In the genomic region with DNA sequence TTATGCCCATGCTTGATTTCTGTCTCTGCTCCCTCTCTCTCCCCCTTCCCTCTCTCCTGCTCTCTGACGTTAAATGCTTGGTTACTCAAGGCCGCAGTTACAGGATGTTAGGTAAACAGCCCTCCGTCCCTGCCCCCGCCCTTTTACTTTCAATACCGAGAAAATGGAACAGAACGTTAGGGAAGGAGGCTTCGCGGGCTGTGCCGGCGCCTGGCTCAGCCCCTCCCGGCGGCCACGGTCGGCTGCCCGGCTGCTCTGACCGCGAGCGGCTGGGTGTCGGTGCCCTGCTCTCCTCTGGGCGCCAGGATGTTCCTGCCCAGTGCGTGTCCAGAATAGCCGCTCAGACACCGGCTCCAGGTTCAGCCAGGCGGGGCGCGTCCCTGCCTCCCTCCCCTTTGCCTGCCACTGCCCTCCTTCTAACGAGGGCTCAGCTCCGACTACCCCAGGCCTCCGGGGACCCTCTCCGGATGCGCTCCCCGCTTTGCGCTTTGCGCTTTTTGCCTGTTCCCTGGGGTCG, we compare ENCODE assay signal across 8 cellular contexts.
DNase-seq lines count a peak whose midpoint lies in the region; ATAC-seq and TF ChIP-seq lines count a peak whose summit lies in the region.

No MANE protein-coding gene starts in this region.

- no peak for TF ChIP-seq RAD21 in HCT116 (IDR thresholded peaks at IDR 0.05; ENCODE audit: low read depth)

- no peaks in the 10 kb centered on the region for H3K9me3 ChIP-seq in HCT116 (ENCODE audit: control insufficient read depth in 1 of 2, insufficient read depth in 1 of 2, low read depth in 1 of 2, low read length in 2 of 2)
- H3K9me3 ChIP-seq in testis = no peaks in the 10 kb centered on the region

- H3K4me3 ChIP-seq in HCT116 (replicated peaks in 1 of 2; ENCODE audit: low read depth in 1 of 2, low read length in 2 of 2) (no peak overlapping the region), astrocyte of the cerebellum (ENCODE audit: low read depth, low read length) (peak overlapping the region; percentile 34), testis (peak overlapping the region in 1 of 2 donors; percentile 24)

- H3K4me1 Mint-ChIP-seq in activated CD4-positive, alpha-beta T cell treated with anti-CD3 and anti-CD28 coated beads, Interleukin-2, amount 10 ng/mL, durations not matched to agents 24 days and 14 days = peaks cover 3% of the 10 kb centered on the region

- H3K4me1 ChIP-seq in HCT116 (ENCODE audit: control insufficient read depth in 1 of 2, insufficient read depth in 2 of 2, low read length in 2 of 2) (no peaks in the 10 kb centered on the region), testis (peaks cover 3% of the 10 kb centered on the region)

- no peaks in the 10 kb centered on the region for H3K36me3 Mint-ChIP-seq in activated CD4-positive, alpha-beta T cell treated with anti-CD3 and anti-CD28 coated beads, Interleukin-2, amount 10 ng/mL, durations not matched to agents 24 days and 14 days (ENCODE audit: low read depth)

- peak overlapping the region; percentile 54 for H3K27ac Mint-ChIP-seq in activated CD4-positive, alpha-beta T cell treated with anti-CD3 and anti-CD28 coated beads, Interleukin-2, amount 10 ng/mL, durations not matched to agents 24 days and 14 days

- peaks cover 11% of the 10 kb centered on the region for H3K27me3 Mint-ChIP-seq in activated CD4-positive, alpha-beta T cell treated with anti-CD3 and anti-CD28 coated beads, Interleukin-2, amount 10 ng/mL, durations not matched to agents 24 days and 14 days

- DNase-seq in activated CD4-positive, alpha-beta T cell treated with anti-CD3 and anti-CD28 coated beads, Interleukin-2, amount 10 ng/mL, durations not matched to agents 24 days and 14 days = peak; percentile 89
- no peak for DNase-seq in activated CD4-positive, alpha-beta T cell treated with anti-CD3 and anti-CD28 coated beads for 1 hour
- no peak for DNase-seq in HCT116 (ENCODE audit: low read depth, low spot score)
- peak; percentile 34 to 45 for DNase-seq in NCI-H187 (lab: John Stamatoyannopoulos, UW)
- DNase-seq in astrocyte of the cerebellum (ENCODE audit: low read depth) = no peak
- DNase-seq in islet precursor cell = peak; percentile 66
- peak; percentile 22 for DNase-seq in testis
- no peak for DNase-seq in inferior parietal cortex (ENCODE audit: extremely low spot score)

- no peaks in the 10 kb centered on the region for H4K20me1 ChIP-seq in HCT116 (ENCODE audit: insufficient read depth)

- H3K36me3 ChIP-seq in HCT116 (ENCODE audit: control insufficient read depth in 1 of 2, insufficient read depth in 2 of 2, low read length in 2 of 2) (no peaks in the 10 kb centered on the region), testis (ENCODE audit: low read depth, missing control alignments) (no peaks in the 10 kb centered on the region)

- TF ChIP-seq CTCF in HCT116 (IDR thresholded peaks at IDR 0.05 in 2 of 3, conservative IDR thresholded peaks at IDR 0.05 in 1 of 3; ENCODE audit: borderline replicate concordance in 1 of 3, insufficient read depth in 1 of 3, low read depth in 2 of 3, low read length in 2 of 3) (no peak), astrocyte of the cerebellum (IDR thresholded peaks at IDR 0.05; ENCODE audit: low read depth, low read length, missing control alignments) (no peak), testis (IDR thresholded peaks at IDR 0.05) (no peak)

- no peak overlapping the region for H3K27ac ChIP-seq in HCT116 (ENCODE audit: low read depth, low read length)
- H3K27ac ChIP-seq in testis = no peak overlapping the region

- RAD21 ChIA-PET in HCT116 (lab: Charles Lee; ENCODE audit: low non-redundant PET in 1 of 2, low total read pairs in 2 of 2, uncharacterized antibody in 2 of 2, unreplicated experiment in 2 of 2) = no interaction called here

- H3K4me3 Mint-ChIP-seq in activated CD4-positive, alpha-beta T cell treated with anti-CD3 and anti-CD28 coated beads, Interleukin-2, amount 10 ng/mL, durations not matched to agents 24 days and 14 days = peak overlapping the region; percentile 67

- TF ChIP-seq POLR2A in HCT116 (IDR thresholded peaks at IDR 0.05; ENCODE audit: borderline replicate concordance, extremely low read depth, insufficient read depth, insufficient read length) (no peak), testis (IDR thresholded peaks at IDR 0.05) (no peak)

- no peak overlapping the region for H3K9ac ChIP-seq in HCT116 (ENCODE audit: low read length)

- H3K79me2 ChIP-seq in HCT116 (ENCODE audit: insufficient read depth, low read length) = no peaks in the 10 kb centered on the region

- ATAC-seq in HCT116 = 0 out of 2 replicates have a peak, but pooled peaks have one; percentile 14

- no peaks in the 10 kb centered on the region for H3K9me2 ChIP-seq in HCT116 (ENCODE audit: insufficient read depth)

- peaks cover 7% of the 10 kb centered on the region for H3K9me3 Mint-ChIP-seq in activated CD4-positive, alpha-beta T cell treated with anti-CD3 and anti-CD28 coated beads, Interleukin-2, amount 10 ng/mL, durations not matched to agents 24 days and 14 days

- H2AFZ ChIP-seq in HCT116 (ENCODE audit: low read depth, low read length, poor library complexity, severe bottlenecking) = no peak overlapping the region

- 1 to 2% methylated on average over 11 to 35 of the region's 35 CpGs for WGBS in testis, 2 donors

- no peak overlapping the region for H3K4me2 ChIP-seq in HCT116 (ENCODE audit: low read length)

- POLR2A ChIA-PET in HCT116 (lab: Charles Lee) = no interaction called here

- H3K27me3 ChIP-seq in HCT116 (ENCODE audit: insufficient read depth, low read length) (no peaks in the 10 kb centered on the region), testis (no peaks in the 10 kb centered on the region)

- no TSS peak for BruUV-seq in HCT116 (replicated peaks; lab: Mats Ljungman, UMichigan)

- intact Hi-C loops in activated CD4-positive, alpha-beta T cell treated with anti-CD3 and anti-CD28 coated beads, Interleukin-2, amount 10 ng/mL, durations not matched to agents 24 days and 14 days (cut with micrococcal nuclease) = loop anchor here (5.0 kb wide), 1 partner anchor 41 kb away; no protein-coding TSS in a partner anchor
- intact Hi-C loops in HCT116 (cut with micrococcal nuclease) = no loop called here
- intact Hi-C loops in testis (cut with DNase I; ENCODE audit: low total_unique reads) = no loop called here

- CTCF ChIA-PET in HCT116 (lab: Charles Lee) = no interaction called here

- in situ Hi-C loops in astrocyte of the cerebellum (cut with HindIII; ENCODE audit: low sequenced_read_pairs) = no loop called here

TF ChIP-seq in HCT116, 20 proteins besides CTCF, POLR2A, EP300 and RAD21:
- TF ChIP-seq, protein P1, sequence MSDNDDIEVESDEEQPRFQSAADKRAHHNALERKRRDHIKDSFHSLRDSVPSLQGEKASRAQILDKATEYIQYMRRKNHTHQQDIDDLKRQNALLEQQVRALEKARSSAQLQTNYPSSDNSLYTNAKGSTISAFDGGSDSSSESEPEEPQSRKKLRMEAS (IDR thresholded peaks at IDR 0.05) = no peak
- TF ChIP-seq ZNF274 (IDR thresholded peaks at IDR 0.05; ENCODE audit: low read depth, low read length) (no peak), SIN3A (IDR thresholded peaks at IDR 0.05; ENCODE audit: low read depth) (no peak), POLR2AphosphoS5 (IDR thresholded peaks at IDR 0.05; ENCODE audit: low read depth, low read length) (no peak), JUND (IDR thresholded peaks at IDR 0.05) (no peak), CEBPB (IDR thresholded peaks at IDR 0.05; ENCODE audit: low read depth) (no peak)
- TF ChIP-seq, protein P2, sequence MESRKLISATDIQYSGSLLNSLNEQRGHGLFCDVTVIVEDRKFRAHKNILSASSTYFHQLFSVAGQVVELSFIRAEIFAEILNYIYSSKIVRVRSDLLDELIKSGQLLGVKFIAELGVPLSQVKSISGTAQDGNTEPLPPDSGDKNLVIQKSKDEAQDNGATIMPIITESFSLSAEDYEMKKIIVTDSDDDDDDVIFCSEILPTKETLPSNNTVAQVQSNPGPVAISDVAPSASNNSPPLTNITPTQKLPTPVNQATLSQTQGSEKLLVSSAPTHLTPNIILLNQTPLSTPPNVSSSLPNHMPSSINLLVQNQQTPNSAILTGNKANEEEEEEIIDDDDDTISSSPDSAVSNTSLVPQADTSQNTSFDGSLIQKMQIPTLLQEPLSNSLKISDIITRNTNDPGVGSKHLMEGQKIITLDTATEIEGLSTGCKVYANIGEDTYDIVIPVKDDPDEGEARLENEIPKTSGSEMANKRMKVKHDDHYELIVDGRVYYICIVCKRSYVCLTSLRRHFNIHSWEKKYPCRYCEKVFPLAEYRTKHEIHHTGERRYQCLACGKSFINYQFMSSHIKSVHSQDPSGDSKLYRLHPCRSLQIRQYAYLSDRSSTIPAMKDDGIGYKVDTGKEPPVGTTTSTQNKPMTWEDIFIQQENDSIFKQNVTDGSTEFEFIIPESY (IDR thresholded peaks at IDR 0.05; ENCODE audit: extremely low read depth, insufficient replicate concordance, low read length) = no peak
- TF ChIP-seq, protein P3, sequence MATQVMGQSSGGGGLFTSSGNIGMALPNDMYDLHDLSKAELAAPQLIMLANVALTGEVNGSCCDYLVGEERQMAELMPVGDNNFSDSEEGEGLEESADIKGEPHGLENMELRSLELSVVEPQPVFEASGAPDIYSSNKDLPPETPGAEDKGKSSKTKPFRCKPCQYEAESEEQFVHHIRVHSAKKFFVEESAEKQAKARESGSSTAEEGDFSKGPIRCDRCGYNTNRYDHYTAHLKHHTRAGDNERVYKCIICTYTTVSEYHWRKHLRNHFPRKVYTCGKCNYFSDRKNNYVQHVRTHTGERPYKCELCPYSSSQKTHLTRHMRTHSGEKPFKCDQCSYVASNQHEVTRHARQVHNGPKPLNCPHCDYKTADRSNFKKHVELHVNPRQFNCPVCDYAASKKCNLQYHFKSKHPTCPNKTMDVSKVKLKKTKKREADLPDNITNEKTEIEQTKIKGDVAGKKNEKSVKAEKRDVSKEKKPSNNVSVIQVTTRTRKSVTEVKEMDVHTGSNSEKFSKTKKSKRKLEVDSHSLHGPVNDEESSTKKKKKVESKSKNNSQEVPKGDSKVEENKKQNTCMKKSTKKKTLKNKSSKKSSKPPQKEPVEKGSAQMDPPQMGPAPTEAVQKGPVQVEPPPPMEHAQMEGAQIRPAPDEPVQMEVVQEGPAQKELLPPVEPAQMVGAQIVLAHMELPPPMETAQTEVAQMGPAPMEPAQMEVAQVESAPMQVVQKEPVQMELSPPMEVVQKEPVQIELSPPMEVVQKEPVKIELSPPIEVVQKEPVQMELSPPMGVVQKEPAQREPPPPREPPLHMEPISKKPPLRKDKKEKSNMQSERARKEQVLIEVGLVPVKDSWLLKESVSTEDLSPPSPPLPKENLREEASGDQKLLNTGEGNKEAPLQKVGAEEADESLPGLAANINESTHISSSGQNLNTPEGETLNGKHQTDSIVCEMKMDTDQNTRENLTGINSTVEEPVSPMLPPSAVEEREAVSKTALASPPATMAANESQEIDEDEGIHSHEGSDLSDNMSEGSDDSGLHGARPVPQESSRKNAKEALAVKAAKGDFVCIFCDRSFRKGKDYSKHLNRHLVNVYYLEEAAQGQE (IDR thresholded peaks at IDR 0.05; ENCODE audit: low read depth) = no peak
- TF ChIP-seq, protein P4, sequence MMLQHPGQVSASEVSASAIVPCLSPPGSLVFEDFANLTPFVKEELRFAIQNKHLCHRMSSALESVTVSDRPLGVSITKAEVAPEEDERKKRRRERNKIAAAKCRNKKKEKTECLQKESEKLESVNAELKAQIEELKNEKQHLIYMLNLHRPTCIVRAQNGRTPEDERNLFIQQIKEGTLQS (IDR thresholded peaks at IDR 0.05) = no peak

Comparison
In these comparisons a context has a peak if more than half of its experiments do, and no peak if none do; other contexts are left out.
1. DNase-seq: peak in activated CD4-positive, alpha-beta T cell treated with anti-CD3 and anti-CD28 coated beads, Interleukin-2, amount 10 ng/mL, durations not matched to agents 24 days and 14 days (single experiment), NCI-H187 (2 of 2), islet precursor cell (single experiment) and testis (single experiment); none in activated CD4-positive, alpha-beta T cell treated with anti-CD3 and anti-CD28 coated beads for 1 hour (single experiment), HCT116 (single experiment), astrocyte of the cerebellum (single experiment) and inferior parietal cortex (single experiment).